Comparison of ENCODE assay signal across 8 cellular contexts in genomic region chr2:136247204-136247990, GRCh38.
DNase-seq lines count a peak whose midpoint lies in the region; ATAC-seq and TF ChIP-seq lines count a peak whose summit lies in the region.
"Had no signal": no experiment of that assay in that cellular context is flagged by ENCODE, and none has a peak within 500 bp of the region (broad histone marks: within the 10 kb centered on the region; RNA-seq: fewer than 3 reads in every experiment).

No MANE protein-coding gene starts in this region.

- H3K4me3 ChIP-seq in mammary epithelial cell (replicated peaks in 1 of 3; ENCODE audit: insufficient read depth in 1 of 3, low read depth in 2 of 3, low read length in 3 of 3) = no peak overlapping the region
- no peak overlapping the region for H3K4me3 ChIP-seq in psoas muscle
- no peak overlapping the region for H3K4me3 ChIP-seq in Caco-2 (ENCODE audit: low read depth, low read length)

- H3K4me1 ChIP-seq in mammary epithelial cell (ENCODE audit: insufficient read depth, low read length) (no peaks in the 10 kb centered on the region), psoas muscle (no peaks in the 10 kb centered on the region), Caco-2 (no peaks in the 10 kb centered on the region)

- intact Hi-C loops in mammary epithelial cell (cut with micrococcal nuclease) = no loop called here
- intact Hi-C loops in psoas muscle (cut with DNase I) = no loop called here
- intact Hi-C loops in Caco-2 (cut with micrococcal nuclease; ENCODE audit: unreplicated experiment) = no loop called here

- no peaks in the 10 kb centered on the region for H3K36me3 ChIP-seq in mammary epithelial cell (ENCODE audit: insufficient read depth, low read length)
- no peaks in the 10 kb centered on the region for H3K36me3 ChIP-seq in psoas muscle (ENCODE audit: insufficient read depth in 1 of 2, low read depth in 1 of 2)
- no peaks in the 10 kb centered on the region for H3K36me3 ChIP-seq in Caco-2 (ENCODE audit: control insufficient read depth, insufficient read depth, low read length)

- no peaks in the 10 kb centered on the region for H3K36me3 Mint-ChIP-seq in Caco-2 (ENCODE audit: insufficient read depth, unreplicated experiment)

- H3K9me3 ChIP-seq in mammary epithelial cell (replicated peaks; ENCODE audit: insufficient read depth, low read length) (no peaks in the 10 kb centered on the region), psoas muscle (no peaks in the 10 kb centered on the region), Caco-2 (no peaks in the 10 kb centered on the region)

- dilution Hi-C loops in mammary epithelial cell (cut with HindIII; ENCODE audit: low sequenced_read_pairs) = no loop called here

- H3K4me1 Mint-ChIP-seq in Caco-2 (ENCODE audit: low read depth, unreplicated experiment) = no peaks in the 10 kb centered on the region

- no peak for TF ChIP-seq CTCF in mammary epithelial cell (conservative IDR thresholded peaks at IDR 0.05 in 1 of 2, IDR thresholded peaks at IDR 0.05 in 1 of 2; ENCODE audit: extremely low read depth in 1 of 2, insufficient read depth in 1 of 2, low read depth in 1 of 2, low read length in 2 of 2)
- no peak for TF ChIP-seq CTCF in psoas muscle (IDR thresholded peaks at IDR 0.05)
- TF ChIP-seq CTCF in Caco-2 (IDR thresholded peaks at IDR 0.05; ENCODE audit: insufficient read depth in 1 of 2, low read depth in 1 of 2, low read length in 1 of 2, severe bottlenecking in 1 of 2, unreplicated experiment in 1 of 2) = no peak

- H3K9me3 Mint-ChIP-seq in Caco-2 (ENCODE audit: unreplicated experiment) = no peaks in the 10 kb centered on the region

- BruUV-seq in mammary epithelial cell (replicated peaks; lab: Mats Ljungman, UMichigan) (no TSS peak), Caco-2 (replicated peaks; lab: Mats Ljungman, UMichigan) (no TSS peak)

- no peak overlapping the region for H3K9ac ChIP-seq in mammary epithelial cell (ENCODE audit: insufficient read depth, low read length)

- H3K27ac ChIP-seq in mammary epithelial cell (ENCODE audit: insufficient read depth, low read depth, low read length) (no peak overlapping the region), psoas muscle (peak overlapping the region; percentile 43)

- in situ Hi-C loops in mammary epithelial cell (cut with MboI; ENCODE audit: low sequenced_read_pairs in 2 of 2) = no loop called here

- no peak overlapping the region for H3K4me3 Mint-ChIP-seq in Caco-2 (ENCODE audit: unreplicated experiment)

- H3K79me2 ChIP-seq in mammary epithelial cell (ENCODE audit: insufficient read depth, low read length) = no peaks in the 10 kb centered on the region

- POLR2A ChIA-PET in Caco-2 (lab: Charles Lee) = no interaction called here

- no peak overlapping the region for H3K27ac Mint-ChIP-seq in Caco-2 (ENCODE audit: unreplicated experiment)

- H4K20me1 ChIP-seq in mammary epithelial cell (ENCODE audit: insufficient read depth, low read length) = no peaks in the 10 kb centered on the region

- WGBS in mammary epithelial cell (ENCODE audit: low coverage, missing lambda C conversion rate) = 22% methylated on average over 7 of the region's 7 CpGs
- WGBS in psoas muscle, 3 donors = 23 to 43% (median 28%) methylated on average over 7 of the region's 7 CpGs

- CTCF ChIA-PET in mammary epithelial cell (lab: Charles Lee; ENCODE audit: low non-redundant PET) = interaction anchor here (0.7 kb wide), 1 partner anchor 72 kb away, joined by 10 read pairs; no protein-coding TSS in a partner anchor
- CTCF ChIA-PET in Caco-2 (lab: Charles Lee) = no interaction called here

- peaks cover 5% of the 10 kb centered on the region for H3K27me3 Mint-ChIP-seq in Caco-2 (ENCODE audit: insufficient read depth, unreplicated experiment)

- ATAC-seq in psoas muscle (peak; percentile 63 to 74 (median 68)), GM21737 (IDR thresholded peaks at IDR 0.05; ENCODE audit: unreplicated experiment) (no peak)

- no peak overlapping the region for H2AFZ ChIP-seq in mammary epithelial cell (ENCODE audit: low read depth, low read length)

- DNase-seq in Daoy (ENCODE audit: low read depth) (peak; percentile 50), NCI-H1694 (lab: John Stamatoyannopoulos, UW) (peak; percentile 3), mammary epithelial cell (peak; percentile 9), psoas muscle (peak; percentile 60 to 68), NCI-H526 treated with DMSO at 0.1 percent for 48 hours (lab: John Stamatoyannopoulos, UW) (no peak), Caco-2 (no peak)
- DNase-seq: NCI-H2081 had no signal

- H3K4me2 ChIP-seq in mammary epithelial cell (ENCODE audit: insufficient read depth, low read depth, low read length) = no peak overlapping the region

- no peaks in the 10 kb centered on the region for H3K27me3 ChIP-seq in mammary epithelial cell (ENCODE audit: insufficient read depth, low read length)
- no peaks in the 10 kb centered on the region for H3K27me3 ChIP-seq in psoas muscle (ENCODE audit: insufficient read depth in 3 of 3, low read length in 2 of 3)
- H3K27me3 ChIP-seq in Caco-2 (replicated peaks; ENCODE audit: control insufficient read depth, insufficient read depth, low read length) = no peaks in the 10 kb centered on the region; the same call in 1 of the 2 replicates

Comparison
In these comparisons a context has a peak if more than half of its experiments do, and no peak if none do; other contexts are left out.
1. DNase-seq: peak in Daoy (single experiment), NCI-H1694 (single experiment), mammary epithelial cell (single experiment) and psoas muscle (2 of 2); none in NCI-H526 treated with DMSO at 0.1 percent for 48 hours (single experiment) and Caco-2 (0 of 2).